Comparison of ENCODE assay signal across 19 cellular contexts in genomic region chr1:175232335-175232734, GRCh38.
"Had no signal": no experiment of that assay in that cellular context is flagged by ENCODE, and none has a peak within 500 bp of the region (broad histone marks: within the 10 kb centered on the region; RNA-seq: fewer than 3 reads in every experiment).

No MANE protein-coding gene starts in this region.

- H3K27me3 ChIP-seq: colonic mucosa, gastroesophageal sphincter, heart right ventricle, neural progenitor cell, stomach had no signal

- H3K36me3 ChIP-seq: colonic mucosa, gastroesophageal sphincter, heart right ventricle, neural progenitor cell, stomach had no signal

- H3K27ac ChIP-seq: colonic mucosa, gastroesophageal sphincter, heart right ventricle, neural progenitor cell, stomach had no signal

- DNase-seq: activated CD4-positive, alpha-beta memory T cell treated with anti-CD3 and anti-CD28 coated beads for 36 hours; activated CD4-positive, alpha-beta T cell treated with anti-CD3 and anti-CD28 coated beads for 36 hours; activated naive CD8-positive, alpha-beta T cell treated with anti-CD3 and anti-CD28 coated beads, Interleukin-2, amount 10 ng/mL, durations not matched to agents 7 days and 5 days; activated T-cell treated with anti-CD3 and anti-CD28 coated beads for 4 hours; amygdala; central memory CD4-positive, alpha-beta T cell; colonic mucosa; heart right ventricle; immature natural killer cell; left ventricle myocardium superior; right cardiac atrium; small intestine; stimulated activated CD4-positive, alpha-beta T cell treated with anti-CD3 and anti-CD28 coated beads, Interleukin-15, amount 100 ng/mL, for 24 hours; stimulated activated CD4-positive, alpha-beta T cell treated with anti-CD3 and anti-CD28 coated beads, Interleukin-2, amount 100 ng/mL, for 48 hours; stomach; trophoblast cell had no signal

- H3K4me3 ChIP-seq: colonic mucosa, gastroesophageal sphincter, heart right ventricle, neural progenitor cell, stomach had no signal

- ATAC-seq: activated CD4-positive, alpha-beta T cell treated with anti-CD3 and anti-CD28 coated beads for 36 hours; gastroesophageal sphincter; left ventricle myocardium superior; right cardiac atrium; WTC11 had no signal

- H3K4me1 ChIP-seq: colonic mucosa, gastroesophageal sphincter, heart right ventricle, neural progenitor cell, stomach had no signal

- H3K9me3 ChIP-seq: colonic mucosa, stomach had no signal
